In genomic region chr10:29712108-29712507, GRCh38 we compare ENCODE assay signal across 14 cellular contexts.
DNase-seq lines count a peak whose midpoint lies in the region; ATAC-seq and TF ChIP-seq lines count a peak whose summit lies in the region.
"Had no signal": no experiment of that assay in that cellular context is flagged by ENCODE, and none has a peak within 500 bp of the region (broad histone marks: within the 10 kb centered on the region; RNA-seq: fewer than 3 reads in every experiment).

No MANE protein-coding gene starts in this region.

- WGBS in sigmoid colon, 2 donors: 69 to 80% methylated on average over 7 of the region's 7 CpGs

- TF ChIP-seq CTCF in choroid plexus epithelial cell (conservative IDR thresholded peaks at IDR 0.05; ENCODE audit: low read depth, low read length) (no peak), sigmoid colon (IDR thresholded peaks at IDR 0.05) (no peak), tibial artery (IDR thresholded peaks at IDR 0.05) (no peak)

- H3K27me3 ChIP-seq in sigmoid colon (no peaks in the 10 kb centered on the region), tibial artery (no peaks in the 10 kb centered on the region)

- peak; percentile 23 for DNase-seq in DMS79 treated with DMSO at 0.1 percent for 48 hours (lab: John Stamatoyannopoulos, UW)
- DNase-seq in DMS79 (lab: John Stamatoyannopoulos, UW): no peak
- peak; percentile 72 for DNase-seq in NCI-H2171 (lab: John Stamatoyannopoulos, UW)
- DNase-seq in choroid plexus epithelial cell (ENCODE audit: low read depth): peak; percentile 73
- no peak for DNase-seq in sigmoid colon
- DNase-seq in tibial artery: no peak
- no peak for DNase-seq in left cardiac atrium
- DNase-seq: activated B cell treated with CpG ODN at 0.5 μM for 24 hours; activated effector memory CD4-positive, alpha-beta T cell treated with anti-CD3 and anti-CD28 coated beads, Interleukin-2, amount 50 U/mL, for 16 hours; hippocampal formation; stimulated activated CD4-positive, alpha-beta T cell treated with anti-CD3 and anti-CD28 coated beads, Interleukin-4, amount 100 ng/mL, for 4 hours had no signal

- H3K4me3 ChIP-seq in choroid plexus epithelial cell (ENCODE audit: low read depth, low read length) (no peak overlapping the region), sigmoid colon (no peak overlapping the region), tibial artery (no peak overlapping the region)
- H3K4me3 ChIP-seq: thoracic aorta had no signal

- H3K36me3 ChIP-seq in sigmoid colon (peaks cover 0 to 38% (median 4%) of the 10 kb centered on the region in 4 donors), tibial artery (no peaks in the 10 kb centered on the region)

- ATAC-seq in left cardiac atrium (no peak), GM18909 (IDR thresholded peaks at IDR 0.05; ENCODE audit: poor library complexity, unreplicated experiment) (no peak)
- ATAC-seq: natural killer cell treated with Interleukin-12 subunit alpha and Interleukin-12 subunit beta and Interleukin-15 and Interleukin-18, amount 100 ng/mL, for 72 hours had no signal

- intact Hi-C loops in sigmoid colon (cut with DNase I) (no loop called here), tibial artery (cut with DNase I; ENCODE audit: low total_unique reads) (no loop called here), left cardiac atrium (cut with DNase I) (no loop called here)

- H3K4me1 ChIP-seq in sigmoid colon (peaks cover 0 to 86% (median 74%) of the 10 kb centered on the region in 4 donors), tibial artery (peaks cover 0 to 79% (median 16%) of the 10 kb centered on the region in 4 donors)

- TF ChIP-seq POLR2A in sigmoid colon (IDR thresholded peaks at IDR 0.05): no peak

- H3K9me3 ChIP-seq in sigmoid colon: no peaks in the 10 kb centered on the region
- H3K9me3 ChIP-seq in tibial artery: no peaks in the 10 kb centered on the region
- H3K9me3 ChIP-seq: thoracic aorta had no signal

- peak overlapping the region in 3 of 4 donors; percentile 27 to 83 (median 63) for H3K27ac ChIP-seq in sigmoid colon
- no peak overlapping the region for H3K27ac ChIP-seq in tibial artery

- no peak for TF ChIP-seq EP300 in sigmoid colon (IDR thresholded peaks at IDR 0.05)

Comparison
In these comparisons a context has a peak if more than half of its experiments do, and no peak if none do; other contexts are left out.
1. DNase-seq: peak in DMS79 treated with DMSO at 0.1 percent for 48 hours (single experiment), NCI-H2171 (single experiment) and choroid plexus epithelial cell (single experiment); none in DMS79 (single experiment), sigmoid colon (single experiment), tibial artery (0 of 2) and left cardiac atrium (single experiment).
2. H3K27ac ChIP-seq: peak in sigmoid colon (3 of 4); none in tibial artery (0 of 2).